In genomic region chr19:57916168-57916995, GRCh38 we compare ENCODE assay signal across 8 cellular contexts. TPM values are rescaled to one million over a fixed set of nuclear protein-coding genes. Genes with fewer than 3 reads are reported as not detected.
DNase-seq lines count a peak whose midpoint lies in the region; ATAC-seq and TF ChIP-seq lines count a peak whose summit lies in the region.
"Not testable (repeated sequence)": the region's sequence is repeated elsewhere in the genome, so short reads cannot be mapped to it uniquely, and the experiment has no call there.

Gene ZNF417, minus strand, starts transcription at chr19:57916592. Its CDS starts 181 bp downstream, at chr19:57916411.

- H3K27me3 ChIP-seq in BE2C; layer of hippocampus (ENCODE audit: control insufficient read depth, insufficient read depth, low read length): not testable (repeated sequence)

- H3K27ac ChIP-seq in cingulate gyrus (ENCODE audit: low read depth, low read length) (peak within 1 kb of the TSS; percentile 30), layer of hippocampus (ENCODE audit: low read depth, low read length) (peak within 1 kb of the TSS; percentile 46)

- peak within 1 kb of the TSS; percentile 87 for H3K4me3 ChIP-seq in BE2C (ENCODE audit: low read depth, low read length)

- H3K36me3 ChIP-seq in BE2C = peaks cover 21% of the 10 kb centered on the region

- ATAC-seq in HG03439 (IDR thresholded peaks at IDR 0.05; ENCODE audit: unreplicated experiment) = peak; percentile 98

- not testable (repeated sequence) for H3K9me3 ChIP-seq in BE2C

- TF ChIP-seq CTCF in BE2C (IDR thresholded peaks at IDR 0.05; ENCODE audit: low read depth, low read length) = peak; percentile 51

- not testable (repeated sequence) for H3K4me1 ChIP-seq in BE2C

- peak; percentile 64 for TF ChIP-seq POLR2A in GM19193 (IDR thresholded peaks at IDR 0.05; ENCODE audit: extremely low read depth, insufficient read depth, insufficient read length)

- DNase-seq in BE2C = peak; percentile 88
- peak; percentile 93 for DNase-seq in NCI-H510A (lab: John Stamatoyannopoulos, UW)
- DNase-seq in activated CD4-positive, alpha-beta T cell treated with anti-CD3 and anti-CD28 coated beads for 24 hours (ENCODE audit: low read depth in 2 of 2) = peak; percentile 54 to 67
- peak; percentile 59 to 69 for DNase-seq in stimulated activated CD4-positive, alpha-beta T cell treated with anti-CD3 and anti-CD28 coated beads, Interleukin-1b, Interleukin-23, amount 100 ng/mL, for 4 hours (ENCODE audit: low read depth in 2 of 2)

RNA-seq across cellular contexts. Expression of gene ZNF417, which starts in this region (rescaled TPM):
- 6.8 TPM for polyA plus RNA-seq in BE2C (2012; ENCODE audit: insufficient read depth, insufficient read length, low read depth)

Comparison
In these comparisons a context has a peak if more than half of its experiments do, and no peak if none do; other contexts are left out.
1. Peak in every context shown above with its lines: DNase-seq, ATAC-seq, H3K4me3 ChIP-seq and H3K27ac ChIP-seq.